Comparison of ENCODE assay signal across 1 cellular context in genomic region chr6:169724554-169725269, GRCh38.
TF ChIP-seq lines count a peak whose summit lies in the region.

No MANE protein-coding gene starts in this region.

TF ChIP-seq in HEK293, 187 proteins besides CTCF, POLR2A, EP300 and RAD21 (continued from another document and continues in another):
- TF ChIP-seq TSHZ1 (tag by site-specific recombination; IDR thresholded peaks at IDR 0.05; ENCODE audit: borderline replicate concordance) (no peak), ZNF449 (tag by site-specific recombination; IDR thresholded peaks at IDR 0.05) (peak; percentile 32; the same call in 1 of the 2 replicates), ZNF335 (tag by site-specific recombination; conservative IDR thresholded peaks at IDR 0.05) (peak; percentile 76), ZNF76 (tag by site-specific recombination; IDR thresholded peaks at IDR 0.05; ENCODE audit: borderline replicate concordance, low read depth) (no peak), ZBTB6 (tag by site-specific recombination; IDR thresholded peaks at IDR 0.05) (no peak), ZNF792 (tag by site-specific recombination; IDR thresholded peaks at IDR 0.05) (no peak), ZNF26 (tag by site-specific recombination; IDR thresholded peaks at IDR 0.05) (no peak), ZNF596 (tag by site-specific recombination; IDR thresholded peaks at IDR 0.05) (no peak), FEZF1 (tag by site-specific recombination; IDR thresholded peaks at IDR 0.05) (no peak), ZNF138 (tag by site-specific recombination; IDR thresholded peaks at IDR 0.05; ENCODE audit: borderline replicate concordance) (no peak), ZNF777 (tag by site-specific recombination; IDR thresholded peaks at IDR 0.05; ENCODE audit: borderline replicate concordance) (no peak), ZNF175 (tag by site-specific recombination; IDR thresholded peaks at IDR 0.05) (no peak), INSM2 (tag by site-specific recombination; IDR thresholded peaks at IDR 0.05) (no peak), MYNN (tag by site-specific recombination; IDR thresholded peaks at IDR 0.05; ENCODE audit: borderline replicate concordance) (no peak), MEIS1 (CRISPR knock-in tag; IDR thresholded peaks at IDR 0.05; ENCODE audit: borderline replicate concordance) (no peak), IKZF3 (tag by site-specific recombination; IDR thresholded peaks at IDR 0.05) (no peak), ZNF548 (tag by site-specific recombination; IDR thresholded peaks at IDR 0.05) (no peak), ZSCAN30 (tag by site-specific recombination; IDR thresholded peaks at IDR 0.05) (peak; percentile 29; the same call in 1 of the 2 replicates), ZNF837 (tag by site-specific recombination; IDR thresholded peaks at IDR 0.05) (no peak), ZNF610 (tag by site-specific recombination; IDR thresholded peaks at IDR 0.05; ENCODE audit: borderline replicate concordance) (peak; percentile 90), ZNF202 (tag by site-specific recombination; IDR thresholded peaks at IDR 0.05; ENCODE audit: borderline replicate concordance) (no peak), YY1 (tag by site-specific recombination; IDR thresholded peaks at IDR 0.05) (no peak), ZNF704 (tag by site-specific recombination; IDR thresholded peaks at IDR 0.05) (no peak), ZNF121 (tag by site-specific recombination; IDR thresholded peaks at IDR 0.05) (0 out of 2 replicates have a peak, but pooled peaks have one; percentile 37), ZNF692 (tag by site-specific recombination; IDR thresholded peaks at IDR 0.05) (peak; percentile 68; the same call in 1 of the 2 replicates), ZNF366 (tag by site-specific recombination; conservative IDR thresholded peaks at IDR 0.05) (no peak), ZNF701 (tag by site-specific recombination; IDR thresholded peaks at IDR 0.05) (no peak), PRDM10 (tag by site-specific recombination; IDR thresholded peaks at IDR 0.05) (no peak), KLF7 (tag by site-specific recombination; IDR thresholded peaks at IDR 0.05; ENCODE audit: borderline replicate concordance) (no peak), TCF7L2 (IDR thresholded peaks at IDR 0.05; ENCODE audit: borderline replicate concordance, low read depth, low read length) (no peak), ZNF292 (tag by site-specific recombination; IDR thresholded peaks at IDR 0.05; ENCODE audit: borderline replicate concordance, low read depth) (no peak), HOXC10 (CRISPR knock-in tag; IDR thresholded peaks at IDR 0.05) (no peak), ZNF148 (tag by site-specific recombination; IDR thresholded peaks at IDR 0.05; ENCODE audit: borderline replicate concordance) (no peak), ZSCAN23 (tag by site-specific recombination; IDR thresholded peaks at IDR 0.05) (no peak), ZFP41 (tag by site-specific recombination; IDR thresholded peaks at IDR 0.05; ENCODE audit: borderline replicate concordance) (no peak), ZNF768 (tag by site-specific recombination; IDR thresholded peaks at IDR 0.05) (no peak), ZNF544 (tag by site-specific recombination; IDR thresholded peaks at IDR 0.05) (no peak), ZNF585B (tag by site-specific recombination; IDR thresholded peaks at IDR 0.05) (no peak), ZNF157 (tag by site-specific recombination; IDR thresholded peaks at IDR 0.05) (no peak), HOXD13 (CRISPR knock-in tag; IDR thresholded peaks at IDR 0.05; ENCODE audit: borderline replicate concordance) (no peak), ZNF416 (tag by site-specific recombination; IDR thresholded peaks at IDR 0.05) (no peak), ZNF571 (tag by site-specific recombination; IDR thresholded peaks at IDR 0.05) (no peak), MZF1 (tag by site-specific recombination; IDR thresholded peaks at IDR 0.05; ENCODE audit: borderline replicate concordance) (no peak), ZNF274 (IDR thresholded peaks at IDR 0.05; ENCODE audit: low read length) (no peak), ZNF274 (tag by site-specific recombination; IDR thresholded peaks at IDR 0.05; ENCODE audit: borderline replicate concordance) (no peak)
